Comparison of ENCODE assay signal across 8 cellular contexts in genomic region chr6:32933661-32934085, GRCh38. TPM values are rescaled to one million over a fixed set of nuclear protein-coding genes. Genes with fewer than 3 reads are reported as not detected.
DNase-seq lines count a peak whose midpoint lies in the region; ATAC-seq lines count a peak whose summit lies in the region.

No MANE protein-coding gene starts in this region.

- WGBS in GM23248 (ENCODE audit: low coverage in 1 of 2, low lambda C conversion rate in 2 of 2, missing lambda C conversion rate in 2 of 2), 2 experiments, result 0 to 2% methylated on average over 3 of the region's 3 CpGs
- no CpG with 5 or more reads among the region's 3 CpGs for WGBS in mesenchymal stem cell

- no peak overlapping the region for H3K18ac ChIP-seq in mesenchymal stem cell (ENCODE audit: low read depth in 1 of 2, low read length in 2 of 2)

- POLR2A ChIA-PET in activated CD8-positive, alpha-beta T cell treated with anti-CD3 and anti-CD28 coated beads, Interleukin-2, amount 10 ng/mL, durations not matched to agents 7 days and 5 days (lab: Charles Lee), result interaction anchor here (0.9 to 7.2 kb wide), 5 partner anchors 11 to 51 kb away, joined by 4 to 101 read pairs (median 4); partner anchors contain the start of genes BRD2 and HLA-DMA

- H3K36me3 ChIP-seq in GM23248 (ENCODE audit: low read depth) (no peaks in the 10 kb centered on the region), mesenchymal stem cell (ENCODE audit: control insufficient read depth in 1 of 2, insufficient read depth in 2 of 2, low read depth in 1 of 2, low read length in 2 of 2) (peaks cover 0 to 4% of the 10 kb centered on the region in 2 experiments)
- no peaks in the 10 kb centered on the region for H3K36me3 ChIP-seq in effector memory CD4-positive, alpha-beta T cell (ENCODE audit: control insufficient read depth, insufficient read depth, low read length)

- no peaks in the 10 kb centered on the region for H3K79me1 ChIP-seq in mesenchymal stem cell (replicated peaks; ENCODE audit: low read length, poor library complexity, severe bottlenecking)

- H2BK5ac ChIP-seq in mesenchymal stem cell (ENCODE audit: low read depth, low read length, poor library complexity, severe bottlenecking), result no peak overlapping the region

- ATAC-seq in activated CD8-positive, alpha-beta T cell treated with anti-CD3 and anti-CD28 coated beads, Interleukin-2, amount 10 ng/mL, durations not matched to agents 7 days and 5 days, result peak; percentile 68
- ATAC-seq in GM18907 (IDR thresholded peaks at IDR 0.05; ENCODE audit: unreplicated experiment), result no peak

- no peaks in the 10 kb centered on the region for H3K9me3 ChIP-seq in GM23248 (ENCODE audit: low read depth)
- H3K9me3 ChIP-seq in effector memory CD4-positive, alpha-beta T cell (ENCODE audit: control insufficient read depth, low read length), result no peaks in the 10 kb centered on the region
- H3K9me3 ChIP-seq in mesenchymal stem cell (ENCODE audit: control insufficient read depth, low read length), result no peaks in the 10 kb centered on the region

- CTCF ChIA-PET in activated CD8-positive, alpha-beta T cell treated with anti-CD3 and anti-CD28 coated beads, Interleukin-2, amount 10 ng/mL, durations not matched to agents 7 days and 5 days (lab: Charles Lee), result interaction anchor here (0.6 to 15.9 kb wide), 48 partner anchors 9 to 1010 kb away, joined by 3 to 519 read pairs (median 4); partner anchors contain the start of genes BRD2, HLA-DMA, HLA-DPB1 and PSMB9

- no peak overlapping the region for H3K4ac ChIP-seq in mesenchymal stem cell (ENCODE audit: low read depth in 1 of 2, low read length in 2 of 2)

- H3K4me2 ChIP-seq in GM23248 (ENCODE audit: unreplicated experiment), result no peak overlapping the region
- H3K4me2 ChIP-seq in mesenchymal stem cell (ENCODE audit: low read length, poor library complexity, severe bottlenecking), result no peak overlapping the region

- H2BK120ac ChIP-seq in mesenchymal stem cell (ENCODE audit: low read depth, low read length), result no peak overlapping the region

- H4K8ac ChIP-seq in mesenchymal stem cell (ENCODE audit: low read length), result no peak overlapping the region

- peaks cover 6% of the 10 kb centered on the region for H3K36me3 Mint-ChIP-seq in activated CD8-positive, alpha-beta T cell treated with anti-CD3 and anti-CD28 coated beads, Interleukin-2, amount 10 ng/mL, durations not matched to agents 7 days and 5 days (ENCODE audit: low read depth)

- peaks cover 16% of the 10 kb centered on the region for H3K4me1 Mint-ChIP-seq in activated CD8-positive, alpha-beta T cell treated with anti-CD3 and anti-CD28 coated beads, Interleukin-2, amount 10 ng/mL, durations not matched to agents 7 days and 5 days (ENCODE audit: low read depth)

- H3K23ac ChIP-seq in mesenchymal stem cell (ENCODE audit: low read length in 2 of 2), result no peak overlapping the region

- H3K4me3 Mint-ChIP-seq in activated CD8-positive, alpha-beta T cell treated with anti-CD3 and anti-CD28 coated beads, Interleukin-2, amount 10 ng/mL, durations not matched to agents 7 days and 5 days, result no peak overlapping the region

- no peaks in the 10 kb centered on the region for H4K20me1 ChIP-seq in GM23248 (ENCODE audit: insufficient read depth)

- H3K27me3 Mint-ChIP-seq in activated CD8-positive, alpha-beta T cell treated with anti-CD3 and anti-CD28 coated beads, Interleukin-2, amount 10 ng/mL, durations not matched to agents 7 days and 5 days (ENCODE audit: low read depth), result peaks cover 12% of the 10 kb centered on the region

- no peaks in the 10 kb centered on the region for H3F3A ChIP-seq in GM23248 (ENCODE audit: insufficient read depth)

- H3K9ac ChIP-seq in GM23248 (no peak overlapping the region), mesenchymal stem cell (ENCODE audit: low read length) (no peak overlapping the region)

- H2BK12ac ChIP-seq in mesenchymal stem cell (ENCODE audit: low read length in 2 of 2), result no peak overlapping the region

- H3K27ac Mint-ChIP-seq in activated CD8-positive, alpha-beta T cell treated with anti-CD3 and anti-CD28 coated beads, Interleukin-2, amount 10 ng/mL, durations not matched to agents 7 days and 5 days, result no peak overlapping the region

- DNase-seq in AG08396 (ENCODE audit: low spot score) (peak; percentile 72), GM23248 (peak; percentile 84), NCI-H82 (lab: John Stamatoyannopoulos, UW) (peak; percentile 80), mesenchymal stem cell (peak; percentile 79)
- DNase-seq in activated CD8-positive, alpha-beta T cell treated with anti-CD3 and anti-CD28 coated beads, Interleukin-2, amount 10 ng/mL, durations not matched to agents 7 days and 5 days, result peak; percentile 80
- DNase-seq in effector memory CD4-positive, alpha-beta T cell, result peak; percentile 46 to 71 (median 60)
- DNase-seq in stimulated activated CD8-positive, alpha-beta memory T cell treated with anti-CD3 and anti-CD28 coated beads, Interleukin-2, amount 100 ng/mL, for 1 hour (ENCODE audit: low read depth in 2 of 2), result peak; percentile 54 to 68

- H3K27ac ChIP-seq in GM23248 (no peak overlapping the region), mesenchymal stem cell (ENCODE audit: low read length, poor library complexity, severe bottlenecking) (no peak overlapping the region)
- no peak overlapping the region for H3K27ac ChIP-seq in effector memory CD4-positive, alpha-beta T cell (ENCODE audit: insufficient read depth, low read length, poor library complexity, severe bottlenecking)

- no peaks in the 10 kb centered on the region for H3K4me1 ChIP-seq in GM23248 (ENCODE audit: insufficient read depth)
- H3K4me1 ChIP-seq in effector memory CD4-positive, alpha-beta T cell (ENCODE audit: control insufficient read depth, insufficient read depth, low read length, poor library complexity, severe bottlenecking), result no peaks in the 10 kb centered on the region
- H3K4me1 ChIP-seq in mesenchymal stem cell (ENCODE audit: control insufficient read depth, insufficient read depth, low read depth, low read length), result no peaks in the 10 kb centered on the region

- H3K4me3 ChIP-seq in GM23248 (no peak overlapping the region), mesenchymal stem cell (ENCODE audit: insufficient read depth in 1 of 2, low read depth in 1 of 2, low read length in 2 of 2) (no peak overlapping the region)
- no peak overlapping the region for H3K4me3 ChIP-seq in effector memory CD4-positive, alpha-beta T cell (ENCODE audit: insufficient read depth, low read depth, low read length, poor library complexity, severe bottlenecking)

- H2AFZ ChIP-seq in GM23248 (no peak overlapping the region), mesenchymal stem cell (ENCODE audit: low read depth, low read length) (no peak overlapping the region)

- no peaks in the 10 kb centered on the region for H3K9me3 Mint-ChIP-seq in activated CD8-positive, alpha-beta T cell treated with anti-CD3 and anti-CD28 coated beads, Interleukin-2, amount 10 ng/mL, durations not matched to agents 7 days and 5 days (ENCODE audit: insufficient read depth)

- no peak overlapping the region for H2AK5ac ChIP-seq in mesenchymal stem cell (ENCODE audit: low read length, severe bottlenecking)

- H2BK15ac ChIP-seq in mesenchymal stem cell (ENCODE audit: low read depth, poor library complexity, severe bottlenecking), result no peak overlapping the region

- in situ Hi-C loops in GM23248 (cut with MboI), result no loop called here

- no peaks in the 10 kb centered on the region for H3K9me2 ChIP-seq in GM23248 (ENCODE audit: insufficient read depth)

- no peak overlapping the region for H3K14ac ChIP-seq in mesenchymal stem cell (ENCODE audit: low read length in 2 of 2)

- no peak overlapping the region for H4K91ac ChIP-seq in mesenchymal stem cell (ENCODE audit: low read length)

- H3K27me3 ChIP-seq in GM23248 (replicated peaks; ENCODE audit: insufficient read depth) (no peaks in the 10 kb centered on the region; the same call in none of the 2 replicates), mesenchymal stem cell (ENCODE audit: control insufficient read depth in 1 of 2, insufficient read depth in 1 of 2, low read length in 2 of 2) (peaks cover 0 to 23% of the 10 kb centered on the region in 2 experiments)
- no peaks in the 10 kb centered on the region for H3K27me3 ChIP-seq in effector memory CD4-positive, alpha-beta T cell (replicated peaks; ENCODE audit: control insufficient read depth, insufficient read depth, low read length, poor library complexity, severe bottlenecking)

- no peaks in the 10 kb centered on the region for H3K79me2 ChIP-seq in GM23248 (ENCODE audit: insufficient read depth)

RNA-seq across cellular contexts. Expression of gene HLA-DMB, which starts 7.2 kb away (rescaled TPM):
- not detected in 2 replicates for total RNA-seq in GM23248 (2014; rRNA removed; shearing (Covaris generic))
- 0.46 TPM in 1 of 2 replicates, not detected in the other for polyA plus RNA-seq in GM23248 (2016; fragmentation: Nextera tagmentation; extraction: Ambion mirVana)
- 10 to 100 TPM; 14.4 to 14.7 TPM for total RNA-seq in activated CD8-positive, alpha-beta T cell treated with anti-CD3 and anti-CD28 coated beads, Interleukin-2, amount 10 ng/mL, durations not matched to agents 7 days and 5 days
- polyA plus RNA-seq in mesenchymal stem cell (2013, experiment 1 of 2), result 1.5 TPM
- polyA plus RNA-seq in mesenchymal stem cell (2013, experiment 2 of 2), result 1.7 TPM

RNA-seq across cellular contexts. Expression of gene HLA-DMA, which starts 19.2 kb away (rescaled TPM):
- 1.1 and 6.3 TPM in 2 replicates for total RNA-seq in GM23248 (2014; rRNA removed; shearing (Covaris generic))
- 5.6 and 6.2 TPM in 2 replicates for polyA plus RNA-seq in GM23248 (2016; fragmentation: Nextera tagmentation; extraction: Ambion mirVana)
- total RNA-seq in activated CD8-positive, alpha-beta T cell treated with anti-CD3 and anti-CD28 coated beads, Interleukin-2, amount 10 ng/mL, durations not matched to agents 7 days and 5 days, result 10 to 100 TPM; 28.6 to 30.5 TPM
- polyA plus RNA-seq in mesenchymal stem cell (2013, experiment 1 of 2), result 12.4 TPM
- 12.7 TPM for polyA plus RNA-seq in mesenchymal stem cell (2013, experiment 2 of 2)

RNA-seq across cellular contexts. Expression of gene BRD2, which starts 34.7 kb away (rescaled TPM):
- 85.4 and 95.7 TPM in 2 replicates for total RNA-seq in GM23248 (2014; rRNA removed; shearing (Covaris generic))
- polyA plus RNA-seq in GM23248 (2016; fragmentation: Nextera tagmentation; extraction: Ambion mirVana), result 99.9 and 105 TPM in 2 replicates
- total RNA-seq in activated CD8-positive, alpha-beta T cell treated with anti-CD3 and anti-CD28 coated beads, Interleukin-2, amount 10 ng/mL, durations not matched to agents 7 days and 5 days, result 100 to 1,000 TPM; 299 to 313 TPM
- 132 TPM for polyA plus RNA-seq in mesenchymal stem cell (2013, experiment 1 of 2)
- 129 TPM for polyA plus RNA-seq in mesenchymal stem cell (2013, experiment 2 of 2)

Comparison
In these comparisons a context has a peak if more than half of its experiments do, and no peak if none do; other contexts are left out.
1. RNA of gene HLA-DMB, which starts 7.2 kb away (total RNA-seq): 14.4 to 14.7 TPM in activated CD8-positive, alpha-beta T cell treated with anti-CD3 and anti-CD28 coated beads, Interleukin-2, amount 10 ng/mL, durations not matched to agents 7 days and 5 days; not detected in GM23248; every median in the first group is over 10 times any median in the second.
2. Peak in every context shown above with its lines, with median percentiles within 50 percentile points of each other: DNase-seq.